ENCODE assay signal across 30 cellular contexts in genomic region chr6:52077961-52078613, GRCh38. TPM values are rescaled to one million over a fixed set of nuclear protein-coding genes. Genes with fewer than 3 reads are reported as not detected.
A peak's percentile ranks its signal among the peaks of the same experiment; 100 is the strongest.
DNase-seq lines count a peak whose midpoint lies in the region; ATAC-seq, FAIRE-seq and TF ChIP-seq lines count a peak whose summit lies in the region.
"Had no signal": no experiment of that assay in that cellular context is flagged by ENCODE, and none has a peak within 500 bp of the region (broad histone marks: within the 10 kb centered on the region; RNA-seq: fewer than 3 reads in every experiment).

No MANE protein-coding gene starts in this region.

- TF ChIP-seq POLR2A in erythroblast (IDR thresholded peaks at IDR 0.05; ENCODE audit: low read length): no peak

- H3K4me3 ChIP-seq in HUES64 (ENCODE audit: low read length): no peak overlapping the region
- H3K4me3 ChIP-seq in ectodermal cell (ENCODE audit: insufficient read depth, low read depth, low read length): no peak overlapping the region
- no peak overlapping the region for H3K4me3 ChIP-seq in mesendoderm (ENCODE audit: low read length)
- H3K4me3 ChIP-seq: gastroesophageal sphincter, left lung, sigmoid colon, tibial nerve had no signal

- H3K18ac ChIP-seq in mesendoderm (ENCODE audit: low read length): peak overlapping the region; percentile 71

- H3K9ac ChIP-seq in HUES64 (ENCODE audit: low read depth, low read length): peak overlapping the region; percentile 35; the same call in 1 of the 2 replicates
- no peak overlapping the region for H3K9ac ChIP-seq in mesendoderm (ENCODE audit: low read length)

- H3K27me3 ChIP-seq in HUES64 (ENCODE audit: insufficient read depth, low read length) (no peaks in the 10 kb centered on the region), ectodermal cell (ENCODE audit: control insufficient read depth, insufficient read depth, low read length, poor library complexity, severe bottlenecking) (no peaks in the 10 kb centered on the region), mesendoderm (ENCODE audit: insufficient read depth, low read length, poor library complexity) (no peaks in the 10 kb centered on the region)
- H3K27me3 ChIP-seq: brain microvascular endothelial cell, neutrophil, sigmoid colon, tibial nerve had no signal

- peak overlapping the region; percentile 48 for H3K4ac ChIP-seq in mesendoderm (ENCODE audit: low read depth, low read length)

- H2BK120ac ChIP-seq in mesendoderm (ENCODE audit: low read depth, low read length): peak overlapping the region; percentile 93

- H3K4me1 ChIP-seq in HUES64 (ENCODE audit: insufficient read depth, low read length): peaks cover 47% of the 10 kb centered on the region
- H3K4me1 ChIP-seq in ectodermal cell (ENCODE audit: control insufficient read depth, insufficient read depth, low read length): peaks cover 27% of the 10 kb centered on the region
- H3K4me1 ChIP-seq in mesendoderm (ENCODE audit: control insufficient read depth, low read depth, low read length): peaks cover 8% of the 10 kb centered on the region
- H3K4me1 ChIP-seq: gastroesophageal sphincter, left lung, sigmoid colon had no signal

- H3K36me3 ChIP-seq in HUES64 (ENCODE audit: insufficient read depth, low read length) (no peaks in the 10 kb centered on the region), ectodermal cell (ENCODE audit: control insufficient read depth, insufficient read depth, low read length) (no peaks in the 10 kb centered on the region), mesendoderm (ENCODE audit: control insufficient read depth, insufficient read depth, low read length) (no peaks in the 10 kb centered on the region)
- H3K36me3 ChIP-seq: brain microvascular endothelial cell, gastroesophageal sphincter, left lung, neutrophil, sigmoid colon, tibial nerve had no signal

- no peak overlapping the region for H4K5ac ChIP-seq in mesendoderm (ENCODE audit: low read length)

- H3K9me3 ChIP-seq in HUES64 (ENCODE audit: insufficient read depth, low read depth, low read length) (no peaks in the 10 kb centered on the region), ectodermal cell (ENCODE audit: control insufficient read depth, low read length) (no peaks in the 10 kb centered on the region)
- H3K9me3 ChIP-seq: gastroesophageal sphincter, left lung, neutrophil, sigmoid colon, tibial nerve had no signal

- H3K4me2 ChIP-seq in mesendoderm (ENCODE audit: low read length): no peak overlapping the region

- H3K79me1 ChIP-seq in mesendoderm (ENCODE audit: low read length): no peaks in the 10 kb centered on the region

- H3K56ac ChIP-seq in mesendoderm (ENCODE audit: low read length): no peak overlapping the region

- peak overlapping the region; percentile 70 for H4K8ac ChIP-seq in mesendoderm (ENCODE audit: low read depth, low read length)

- whole genome bisulfite sequencing in HUES64: 58% methylated on average over 8 of the region's 8 CpGs
- 51 to 56% methylated on average over 8 of the region's 8 CpGs for WGBS in ectodermal cell, 2 experiments
- WGBS in mesendoderm (ENCODE audit: extremely low coverage, insufficient coverage, low lambda C conversion rate): no CpG with 5 or more reads among the region's 8 CpGs

- H3K27ac ChIP-seq in HUES64 (ENCODE audit: low read depth, low read length) (peak overlapping the region; percentile 94), ectodermal cell (ENCODE audit: insufficient read depth, low read depth, low read length, poor library complexity, severe bottlenecking) (peak overlapping the region; percentile 12), mesendoderm (ENCODE audit: low read depth, low read length) (peak overlapping the region; percentile 91)
- H3K27ac ChIP-seq: brain microvascular endothelial cell, gastroesophageal sphincter, left lung, neutrophil, sigmoid colon, tibial nerve had no signal

- no peak for FAIRE-seq in frontal cortex (lab: Jason Lieb, UNC)
- FAIRE-seq: endothelial cell of umbilical vein had no signal

- no peak overlapping the region for H2AK5ac ChIP-seq in mesendoderm (ENCODE audit: low read length)

- DNase-seq in mesendoderm: peak; percentile 22
- no peak for DNase-seq in frontal cortex (ENCODE audit: low spot score in 2 of 2)
- no peak for DNase-seq in erythroblast (lab: John Stamatoyannopoulos, UW)
- no peak for DNase-seq in NCI-H1417 treated with DMSO at 0.1 percent for 48 hours (lab: John Stamatoyannopoulos, UW)
- DNase-seq: activated CD8-positive, alpha-beta T cell treated with anti-CD3 and anti-CD28 coated beads, Interleukin-2, amount 10 ng/mL, durations not matched to agents 7 days and 5 days; activated naive CD4-positive, alpha-beta T cell treated with anti-CD3 and anti-CD28 coated beads for 36 hours; brain microvascular endothelial cell; DMS79 treated with DMSO at 0.1 percent for 48 hours; GF-D8; hippocampal formation; left lung; NCI-H1105; NCI-H187 treated with DMSO at 0.1 percent for 48 hours; NCI-H2171 treated with DMSO at 0.1 percent for 48 hours; NCI-H524 treated with DMSO at 0.1 percent for 48 hours; NK-92 treated with Interleukin-12 subunit alpha and Interleukin-12 subunit beta, amount 100 ng/mL, for 24 hours; sigmoid colon; stimulated activated CD4-positive, alpha-beta T cell treated with anti-CD3 and anti-CD28 coated beads, Interleukin-15, amount 100 ng/mL, for 24 hours; stimulated activated CD4-positive, alpha-beta T cell treated with anti-CD3 and anti-CD28 coated beads, Interleukin-4, amount 100 ng/mL, for 4 hours; T-helper 2 cell had no signal

- H2BK5ac ChIP-seq in mesendoderm (ENCODE audit: low read length): no peak overlapping the region

- H2BK15ac ChIP-seq in mesendoderm (replicated peaks; ENCODE audit: low read depth): peak overlapping the region; percentile 74

- H3K23ac ChIP-seq in mesendoderm (ENCODE audit: low read length): no peak overlapping the region

- H3K79me2 ChIP-seq in mesendoderm (ENCODE audit: control insufficient read depth, insufficient read depth, low read length): no peaks in the 10 kb centered on the region

- ATAC-seq in HG03565 (IDR thresholded peaks at IDR 0.05; ENCODE audit: unreplicated experiment): no peak
- ATAC-seq: activated CD8-positive, alpha-beta T cell treated with anti-CD3 and anti-CD28 coated beads, Interleukin-2, amount 10 ng/mL, durations not matched to agents 7 days and 5 days; gastroesophageal sphincter; left lung had no signal

RNA-seq across cellular contexts. Expression of gene PKHD1, which starts 9.3 kb away (rescaled TPM):
- polyA plus RNA-seq in HUES64 (2013, experiment 1 of 2): 0.05 TPM
- polyA plus RNA-seq in HUES64 (2013, experiment 2 of 2): 0.06 TPM
- polyA plus RNA-seq in ectodermal cell (2013, experiment 1 of 4): 0.19 TPM
- polyA plus RNA-seq in ectodermal cell (2013, experiment 2 of 4): 0.21 TPM
- 0.11 TPM for polyA plus RNA-seq in ectodermal cell (2013, experiment 3 of 4)
- polyA plus RNA-seq in ectodermal cell (2013, experiment 4 of 4): 0.20 TPM
- 0.04 TPM for polyA plus RNA-seq in mesendoderm (2013, experiment 1 of 2)
- polyA plus RNA-seq in mesendoderm (2013, experiment 2 of 2): 0.03 TPM
- not detected for total RNA-seq in frontal cortex
- total RNA-seq: activated CD8-positive, alpha-beta T cell treated with anti-CD3 and anti-CD28 coated beads, Interleukin-2, amount 10 ng/mL, durations not matched to agents 7 days and 5 days; activated naive CD4-positive, alpha-beta T cell treated with anti-CD3 and anti-CD28 coated beads for 36 hours; chondrocyte; endothelial cell of umbilical vein; fibroblast of lung; posterior vena cava had no signal
- polyA plus RNA-seq: endothelial cell of umbilical vein, fibroblast of lung had no signal

Comparison
In these comparisons a context has a peak if more than half of its experiments do, and no peak if none do; other contexts are left out.
1. H3K27ac ChIP-seq: peak in every context shown above with its lines; median percentile 94 in HUES64; 91 in mesendoderm; 12 in ectodermal cell.